In the genomic region with DNA sequence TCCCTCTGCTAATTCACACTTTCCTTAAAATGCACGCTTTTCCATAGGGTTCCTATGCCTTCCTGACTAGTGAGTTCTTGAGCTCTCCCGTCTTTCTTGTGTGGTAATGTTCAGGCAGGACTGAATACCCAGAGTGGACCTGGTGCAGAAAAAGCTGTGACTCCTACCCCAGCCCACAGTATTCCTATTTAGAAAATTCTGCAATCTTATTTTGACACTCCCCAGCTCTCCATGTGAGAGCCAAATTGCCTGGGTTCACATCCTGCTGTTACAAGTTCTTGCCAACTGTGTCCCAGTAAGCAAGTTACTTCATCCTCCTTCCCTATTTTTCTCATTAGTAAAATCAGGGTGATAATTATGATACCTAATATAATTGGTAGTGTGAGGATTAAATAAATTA, we compare ENCODE assay signal across 18 cellular contexts.
DNase-seq lines count a peak whose midpoint lies in the region; ATAC-seq, FAIRE-seq and TF ChIP-seq lines count a peak whose summit lies in the region.
"Had no signal": no experiment of that assay in that cellular context is flagged by ENCODE, and none has a peak within 500 bp of the region (broad histone marks: within the 10 kb centered on the region; RNA-seq: fewer than 3 reads in every experiment).

No MANE protein-coding gene starts in this region.

- H2BK12ac ChIP-seq in H1 (ENCODE audit: low read depth, low read length): no peak overlapping the region

- H3K14ac ChIP-seq in H1 (ENCODE audit: insufficient read length): no peak overlapping the region

- no peak overlapping the region for H3K4me2 ChIP-seq in H1 (ENCODE audit: insufficient read depth in 1 of 2, low read depth in 2 of 2, low read length in 2 of 2)
- no peak overlapping the region for H3K4me2 ChIP-seq in keratinocyte (ENCODE audit: control insufficient read depth, extremely low read depth, insufficient read depth, low read depth, low read length)
- H3K4me2 ChIP-seq: BLaER1 treated with 17β-estradiol and CSF1 and Interleukin-3, amounts not matched to agents 10 nM and 100 nM had no signal

- H3K9me1 ChIP-seq in keratinocyte (ENCODE audit: control insufficient read depth, extremely low read depth, insufficient read depth, low read length): no peaks in the 10 kb centered on the region

- H4K5ac ChIP-seq in H1 (ENCODE audit: insufficient read length, low read depth, low read length): no peak overlapping the region

- peaks cover 0 to 22% (median 2%) of the 10 kb centered on the region in 12 donors for H3K4me1 ChIP-seq in heart left ventricle
- H3K4me1 ChIP-seq in H1 (replicated peaks in 1 of 4; ENCODE audit: control insufficient read depth in 3 of 4, insufficient read depth in 4 of 4, low read length in 3 of 4): no peaks in the 10 kb centered on the region; a peak in 1 of 7 replicates
- H3K4me1 ChIP-seq in keratinocyte (ENCODE audit: control insufficient read depth, extremely low read depth, insufficient read depth, low read length): peaks cover 19% of the 10 kb centered on the region
- H3K4me1 ChIP-seq: BLaER1 treated with 17β-estradiol and CSF1 and Interleukin-3, amounts not matched to agents 10 nM and 100 nM had no signal

- H3K27me3 ChIP-seq in heart left ventricle (peaks cover 0 to 2% (median 0%) of the 10 kb centered on the region in 9 donors), H1 (replicated peaks in 1 of 4; ENCODE audit: control insufficient read depth in 3 of 4, extremely low read depth in 1 of 4, insufficient read depth in 3 of 4, low read length in 3 of 4) (no peaks in the 10 kb centered on the region), keratinocyte (ENCODE audit: control insufficient read depth, extremely low read depth, insufficient read depth, low read length) (no peaks in the 10 kb centered on the region)
- H3K27me3 ChIP-seq: BLaER1 treated with 17β-estradiol and CSF1 and Interleukin-3, amounts not matched to agents 10 nM and 100 nM had no signal

- H3K9ac ChIP-seq in H1 (replicated peaks in 1 of 4; ENCODE audit: extremely low read depth in 1 of 4, low read depth in 3 of 4, low read length in 3 of 4) (no peak overlapping the region), keratinocyte (ENCODE audit: control insufficient read depth, extremely low read depth, insufficient read depth, low read length) (no peak overlapping the region)
- H3K9ac ChIP-seq: BLaER1 treated with 17β-estradiol and CSF1 and Interleukin-3, amounts not matched to agents 10 nM and 100 nM had no signal

- H3K79me2 ChIP-seq in H1 (ENCODE audit: control insufficient read depth in 1 of 2, insufficient read depth in 2 of 2, low read length in 2 of 2) (no peaks in the 10 kb centered on the region), keratinocyte (ENCODE audit: control insufficient read depth, insufficient read depth, low read length) (no peaks in the 10 kb centered on the region)

- no peak overlapping the region for H4K8ac ChIP-seq in H1 (ENCODE audit: extremely low read depth, insufficient read depth, low read length)

- no peak overlapping the region for H3K4ac ChIP-seq in H1 (replicated peaks; ENCODE audit: insufficient read length, low read depth, low read length)

- H2AK5ac ChIP-seq in H1 (ENCODE audit: low read depth, low read length): no peak overlapping the region

- CTCF ChIA-PET in H1 (lab: Charles Lee; ENCODE audit: partially characterized antibody): interaction anchor here (0.9 kb wide), 1 partner anchor 41 kb away, joined by 3 read pairs; no protein-coding TSS in a partner anchor

- H2BK15ac ChIP-seq in H1 (ENCODE audit: low read length): no peak overlapping the region

- H3K79me1 ChIP-seq in H1 (ENCODE audit: low read depth, low read length): no peaks in the 10 kb centered on the region

- no peaks in the 10 kb centered on the region for H3K23me2 ChIP-seq in H1 (ENCODE audit: low read depth, low read length)

- H3K36me3 ChIP-seq in heart left ventricle (no peaks in the 10 kb centered on the region), H1 (ENCODE audit: control insufficient read depth in 2 of 4, insufficient read depth in 4 of 4, low read length in 3 of 4) (no peaks in the 10 kb centered on the region), keratinocyte (ENCODE audit: control insufficient read depth in 2 of 2, extremely low read depth in 1 of 2, insufficient read depth in 2 of 2, low read length in 2 of 2) (no peaks in the 10 kb centered on the region)
- H3K36me3 ChIP-seq: BLaER1 treated with 17β-estradiol and CSF1 and Interleukin-3, amounts not matched to agents 10 nM and 100 nM had no signal

- no peak overlapping the region for H2BK20ac ChIP-seq in H1 (ENCODE audit: low read length)

- H2AFZ ChIP-seq in H1 (ENCODE audit: low read length): peak overlapping the region; percentile 65; the same call in 1 of the 2 replicates
- H2AFZ ChIP-seq in keratinocyte (ENCODE audit: control insufficient read depth, low read length): no peak overlapping the region
- H2AFZ ChIP-seq: GM23248 had no signal

- H3K9me3 ChIP-seq in heart left ventricle (no peaks in the 10 kb centered on the region), H1 (ENCODE audit: insufficient read depth in 2 of 2, low read depth in 1 of 2, low read length in 1 of 2) (no peaks in the 10 kb centered on the region), keratinocyte (ENCODE audit: control insufficient read depth, low read depth, low read length) (no peaks in the 10 kb centered on the region)
- H3K9me3 ChIP-seq: A549; BLaER1 treated with 17β-estradiol and CSF1 and Interleukin-3, amounts not matched to agents 10 nM and 100 nM had no signal

- H3K18ac ChIP-seq in H1 (ENCODE audit: extremely low read depth, low read length): no peak overlapping the region

- H3K23ac ChIP-seq in H1 (ENCODE audit: insufficient read length): no peak overlapping the region

- H3K27ac ChIP-seq in heart left ventricle (peak overlapping the region in 3 of 12 donors; percentile 69 to 84 (median 70)), H1 (ENCODE audit: low read depth, low read length) (no peak overlapping the region), keratinocyte (ENCODE audit: control insufficient read depth, insufficient read depth, low read length) (peak overlapping the region; percentile 95)
- H3K27ac ChIP-seq: A549; BLaER1 treated with 17β-estradiol and CSF1 and Interleukin-3, amounts not matched to agents 10 nM and 100 nM had no signal

- peak in 3 of 4 donors; percentile 31 to 53 (median 42) for ATAC-seq in heart left ventricle
- ATAC-seq: K562 had no signal

- FAIRE-seq in H1 (lab: Jason Lieb, UNC) (no peak), keratinocyte (lab: Jason Lieb, UNC) (peak; percentile 29)
- FAIRE-seq: G401.6, K562 had no signal

- no peak overlapping the region for H3K56ac ChIP-seq in H1 (replicated peaks; ENCODE audit: insufficient read length, low read depth, low read length)

- TF ChIP-seq POLR2A in heart left ventricle (IDR thresholded peaks at IDR 0.05) (no peak), H1 (IDR thresholded peaks at IDR 0.05; ENCODE audit: control extremely low read depth in 1 of 2, low read depth in 2 of 2, low read length in 2 of 2) (no peak)

- H4K20me1 ChIP-seq in H1 (replicated peaks in 1 of 2; ENCODE audit: control insufficient read depth in 1 of 2, insufficient read depth in 2 of 2, low read length in 2 of 2) (no peaks in the 10 kb centered on the region), keratinocyte (ENCODE audit: control insufficient read depth, extremely low read depth, insufficient read depth, low read length) (no peaks in the 10 kb centered on the region)
- H4K20me1 ChIP-seq: BLaER1 treated with 17β-estradiol and CSF1 and Interleukin-3, amounts not matched to agents 10 nM and 100 nM had no signal

- WGBS in heart left ventricle, 4 donors: 68 to 76% (median 75%) methylated on average over 2 of the region's 2 CpGs
- WGBS in H1 (ENCODE audit: extremely low coverage in 1 of 2, insufficient coverage in 1 of 2, insufficient read length in 1 of 2, insufficient replicate concordance in 2 of 2, low coverage in 1 of 2, low lambda C conversion rate in 2 of 2, missing lambda C conversion rate in 1 of 2), 2 experiments: 92% methylated on average over 2 of the region's 2 CpGs; no CpG with 5 or more reads in 1 of the 2 experiments

- intact Hi-C loops in heart left ventricle (cut with DNase I): loop anchor here in 1 of 10 donors (2.0 kb wide), 1 partner anchor 52 kb away; no protein-coding TSS in a partner anchor
- intact Hi-C loops in cardiac septum (cut with DNase I): no loop called here

- no peak for TF ChIP-seq RAD21 in H1 (IDR thresholded peaks at IDR 0.05 in 1 of 2, conservative IDR thresholded peaks at IDR 0.05 in 1 of 2; ENCODE audit: low read depth in 2 of 2, low read length in 2 of 2)

- dilution Hi-C loops in keratinocyte (cut with MboI; ENCODE audit: extremely low pct_ligation_motif_present, low sequenced_read_pairs): no loop called here

- H2BK120ac ChIP-seq in H1 (replicated peaks; ENCODE audit: low read depth, low read length): no peak overlapping the region

- H4K91ac ChIP-seq in H1 (replicated peaks; ENCODE audit: insufficient read length, low read length): no peak overlapping the region

- TF ChIP-seq EP300 in H1 (IDR thresholded peaks at IDR 0.05; ENCODE audit: borderline replicate concordance in 1 of 2, low read depth in 2 of 2, low read length in 2 of 2): no peak

- POLR2A ChIA-PET in H1 (lab: Charles Lee; ENCODE audit: partially characterized antibody): interaction anchor here (1.1 kb wide), 1 partner anchor 10 kb away, joined by 4 read pairs; no protein-coding TSS in a partner anchor

- TF ChIP-seq CTCF in heart left ventricle (IDR thresholded peaks at IDR 0.05) (no peak), H1 (IDR thresholded peaks at IDR 0.05; ENCODE audit: control extremely low read depth in 1 of 3, insufficient read depth in 1 of 3, low read depth in 1 of 3, low read length in 3 of 3) (no peak), keratinocyte (optimal IDR thresholded peaks at IDR 0.05 in 1 of 3, IDR thresholded peaks at IDR 0.05 in 1 of 3, conservative IDR thresholded peaks at IDR 0.05 in 1 of 3; ENCODE audit: extremely low read depth in 1 of 3, insufficient read depth in 2 of 3, low read length in 3 of 3) (no peak)

- H3K4me3 ChIP-seq in heart left ventricle (no peak overlapping the region), H1 (ENCODE audit: extremely low read depth in 1 of 4, insufficient read depth in 2 of 4, low read depth in 3 of 4, low read length in 4 of 4) (no peak overlapping the region), keratinocyte (ENCODE audit: control insufficient read depth in 2 of 3, extremely low read depth in 1 of 3, insufficient read depth in 2 of 3, low read depth in 1 of 3, low read length in 3 of 3) (no peak overlapping the region)
- H3K4me3 ChIP-seq: A549; BLaER1 treated with 17β-estradiol and CSF1 and Interleukin-3, amounts not matched to agents 10 nM and 100 nM; K562 had no signal

- no peak overlapping the region for H2BK5ac ChIP-seq in H1 (ENCODE audit: low read depth, low read length)

- no peak for DNase-seq in heart left ventricle
- DNase-seq in cardiac septum (ENCODE audit: low spot score): no peak
- no peak for DNase-seq in H1 (ENCODE audit: low read depth in 1 of 2, low spot score in 2 of 2)
- no peak for DNase-seq in keratinocyte (ENCODE audit: low read depth, low spot score)
- DNase-seq in stimulated activated CD4-positive, alpha-beta T cell treated with anti-CD3 and anti-CD28 coated beads, Interleukin-1b, Interleukin-23, amount 100 ng/mL, for 48 hours: no peak
- no peak for DNase-seq in D341Med (ENCODE audit: low spot score)
- no peak for DNase-seq in NCI-H510A treated with DMSO at 0.1 percent for 48 hours (lab: John Stamatoyannopoulos, UW)
- DNase-seq: CD8-positive, alpha-beta memory T cell; DND-41; GM23248; NCI-H1417; NCI-H187 treated with DMSO at 0.1 percent for 48 hours; NCI-H345; NCI-H526 treated with DMSO at 0.1 percent for 48 hours had no signal
